ENCODE assay signal across 1 cellular context in the genomic region with DNA sequence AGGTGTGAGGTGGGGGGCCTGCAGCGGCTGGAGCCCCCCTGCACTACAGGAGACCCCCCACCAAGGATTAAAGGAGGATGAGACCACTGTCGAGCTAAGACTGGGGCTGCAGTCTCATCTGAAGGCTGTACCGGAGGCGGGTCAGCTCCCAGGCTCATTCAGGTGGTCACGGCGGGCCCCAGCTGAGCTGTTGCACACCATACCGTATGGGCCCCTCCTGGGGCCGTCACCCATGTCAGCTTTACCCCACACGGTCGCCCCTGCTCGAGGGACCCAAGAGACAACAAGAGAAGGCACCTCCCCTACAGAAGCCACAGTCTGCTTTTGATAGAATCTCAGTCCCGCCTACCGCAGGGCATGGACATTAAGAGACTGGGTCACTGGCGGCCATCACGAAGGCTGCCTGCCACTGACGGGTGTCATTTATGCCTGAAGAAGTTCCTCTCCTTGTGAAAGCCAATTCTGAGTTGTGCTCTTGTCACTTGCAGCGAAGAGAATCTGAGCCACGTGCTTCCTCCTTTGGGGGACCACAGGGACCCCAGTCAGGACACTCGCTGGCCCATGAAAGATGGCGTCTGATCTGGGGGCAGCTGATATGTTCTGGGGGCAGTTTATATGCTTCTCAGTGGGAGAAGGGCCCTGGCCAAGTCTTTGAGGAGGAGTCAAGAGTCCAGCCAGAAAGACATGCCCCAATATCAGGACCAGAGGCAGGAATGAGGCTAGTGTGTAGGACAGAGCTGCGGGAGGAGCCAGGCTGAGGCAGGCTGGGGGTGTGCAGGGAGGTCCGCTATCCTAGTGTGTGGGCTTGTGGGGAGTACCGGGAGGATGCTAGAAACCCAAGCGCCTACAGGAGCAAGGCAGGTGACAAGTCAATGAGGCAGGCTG.
TF ChIP-seq lines count a peak whose summit lies in the region.

No MANE protein-coding gene starts in this region.

TF ChIP-seq in WTC11, 78 proteins besides CTCF, POLR2A, EP300 and RAD21 (continued from another document):
- TF ChIP-seq ARID4B (CRISPR knock-in tag; IDR thresholded peaks at IDR 0.05; ENCODE audit: borderline replicate concordance) = no peak
- TF ChIP-seq RELA (CRISPR knock-in tag; IDR thresholded peaks at IDR 0.05; ENCODE audit: borderline replicate concordance) = no peak
- TF ChIP-seq, protein P1, sequence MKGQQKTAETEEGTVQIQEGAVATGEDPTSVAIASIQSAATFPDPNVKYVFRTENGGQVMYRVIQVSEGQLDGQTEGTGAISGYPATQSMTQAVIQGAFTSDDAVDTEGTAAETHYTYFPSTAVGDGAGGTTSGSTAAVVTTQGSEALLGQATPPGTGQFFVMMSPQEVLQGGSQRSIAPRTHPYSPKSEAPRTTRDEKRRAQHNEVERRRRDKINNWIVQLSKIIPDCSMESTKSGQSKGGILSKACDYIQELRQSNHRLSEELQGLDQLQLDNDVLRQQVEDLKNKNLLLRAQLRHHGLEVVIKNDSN (CRISPR knock-in tag; IDR thresholded peaks at IDR 0.05) = no peak
- TF ChIP-seq, protein P2, sequence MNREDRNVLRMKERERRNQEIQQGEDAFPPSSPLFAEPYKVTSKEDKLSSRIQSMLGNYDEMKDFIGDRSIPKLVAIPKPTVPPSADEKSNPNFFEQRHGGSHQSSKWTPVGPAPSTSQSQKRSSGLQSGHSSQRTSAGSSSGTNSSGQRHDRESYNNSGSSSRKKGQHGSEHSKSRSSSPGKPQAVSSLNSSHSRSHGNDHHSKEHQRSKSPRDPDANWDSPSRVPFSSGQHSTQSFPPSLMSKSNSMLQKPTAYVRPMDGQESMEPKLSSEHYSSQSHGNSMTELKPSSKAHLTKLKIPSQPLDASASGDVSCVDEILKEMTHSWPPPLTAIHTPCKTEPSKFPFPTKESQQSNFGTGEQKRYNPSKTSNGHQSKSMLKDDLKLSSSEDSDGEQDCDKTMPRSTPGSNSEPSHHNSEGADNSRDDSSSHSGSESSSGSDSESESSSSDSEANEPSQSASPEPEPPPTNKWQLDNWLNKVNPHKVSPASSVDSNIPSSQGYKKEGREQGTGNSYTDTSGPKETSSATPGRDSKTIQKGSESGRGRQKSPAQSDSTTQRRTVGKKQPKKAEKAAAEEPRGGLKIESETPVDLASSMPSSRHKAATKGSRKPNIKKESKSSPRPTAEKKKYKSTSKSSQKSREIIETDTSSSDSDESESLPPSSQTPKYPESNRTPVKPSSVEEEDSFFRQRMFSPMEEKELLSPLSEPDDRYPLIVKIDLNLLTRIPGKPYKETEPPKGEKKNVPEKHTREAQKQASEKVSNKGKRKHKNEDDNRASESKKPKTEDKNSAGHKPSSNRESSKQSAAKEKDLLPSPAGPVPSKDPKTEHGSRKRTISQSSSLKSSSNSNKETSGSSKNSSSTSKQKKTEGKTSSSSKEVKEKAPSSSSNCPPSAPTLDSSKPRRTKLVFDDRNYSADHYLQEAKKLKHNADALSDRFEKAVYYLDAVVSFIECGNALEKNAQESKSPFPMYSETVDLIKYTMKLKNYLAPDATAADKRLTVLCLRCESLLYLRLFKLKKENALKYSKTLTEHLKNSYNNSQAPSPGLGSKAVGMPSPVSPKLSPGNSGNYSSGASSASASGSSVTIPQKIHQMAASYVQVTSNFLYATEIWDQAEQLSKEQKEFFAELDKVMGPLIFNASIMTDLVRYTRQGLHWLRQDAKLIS (CRISPR knock-in tag; IDR thresholded peaks at IDR 0.05; ENCODE audit: borderline replicate concordance) = no peak
- no peak for TF ChIP-seq SP1 (CRISPR knock-in tag; conservative IDR thresholded peaks at IDR 0.05)
- no peak for TF ChIP-seq CREM (CRISPR knock-in tag; IDR thresholded peaks at IDR 0.05)
- TF ChIP-seq MAX (CRISPR knock-in tag; IDR thresholded peaks at IDR 0.05) = no peak
- TF ChIP-seq ZNF423 (CRISPR knock-in tag; IDR thresholded peaks at IDR 0.05) = no peak
